1 cellular context compared by ENCODE assay signal in genomic region chr3:194604837-194605236, GRCh38.
TF ChIP-seq lines count a peak whose summit lies in the region.

No MANE protein-coding gene starts in this region.

TF ChIP-seq in SK-N-SH treated with all-trans-retinoic acid at 6 μM for 48 hours, 23 proteins besides CTCF, POLR2A, EP300 and RAD21 (continued from another document):
- TF ChIP-seq TSHZ2 (CRISPR knock-in tag; IDR thresholded peaks at IDR 0.05) (no peak), CREB5 (CRISPR knock-in tag; IDR thresholded peaks at IDR 0.05; ENCODE audit: low read depth) (no peak), ESRRG (CRISPR knock-in tag; IDR thresholded peaks at IDR 0.05) (no peak), ARNTL (CRISPR knock-in tag; IDR thresholded peaks at IDR 0.05; ENCODE audit: borderline replicate concordance, low read depth) (no peak)
